Comparison of ENCODE assay signal across 22 cellular contexts in the genomic region with DNA sequence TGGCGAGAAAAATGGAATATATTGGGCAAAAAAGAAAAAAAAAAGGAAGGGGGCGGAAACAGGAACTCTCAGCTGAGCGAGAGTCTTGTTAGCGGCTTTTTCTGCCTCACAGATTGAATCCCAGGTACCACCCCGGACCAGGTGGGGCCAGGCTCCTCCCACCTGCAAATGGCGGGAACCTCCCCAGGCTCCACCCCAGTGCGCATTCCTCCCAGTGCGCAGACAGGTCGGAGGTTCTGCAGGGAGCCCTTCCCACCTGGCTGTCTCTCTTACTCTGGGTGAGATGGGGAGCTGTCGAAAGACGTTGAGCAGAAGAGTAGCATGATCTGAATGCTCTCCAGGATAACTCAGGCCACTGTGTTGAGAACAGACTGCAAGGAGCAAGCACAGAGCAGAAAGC.
"Had no signal": no experiment of that assay in that cellular context is flagged by ENCODE, and none has a peak within 500 bp of the region (broad histone marks: within the 10 kb centered on the region; RNA-seq: fewer than 3 reads in every experiment).

No MANE protein-coding gene starts in this region.

- H3K27ac ChIP-seq: HL-60, KMS-11 had no signal

- H3K9ac ChIP-seq: KMS-11, SK-N-SH had no signal

- DNase-seq: Kasumi-1, MM.1S, NCI-H1092 treated with DMSO at 0.1 percent for 48 hours, NCI-H1436, NCI-H187, NCI-H2029, NCI-H2081 treated with DMSO at 0.1 percent for 48 hours, NCI-H2171, NCI-H226, NCI-H446, NCI-H510A, NCI-H524 treated with DMSO at 0.1 percent for 48 hours, NCI-H69, NCI-H774, Right ventricle myocardium superior, RPMI8226, SIG-M5, SK-N-SH had no signal

- H3K9me3 ChIP-seq: SK-N-SH had no signal

- H3K4me2 ChIP-seq: KMS-11, SK-N-SH had no signal

- FAIRE-seq: HTR-8/SVneo, RCC 7860 had no signal
